ENCODE assay signal across 2 cellular contexts in genomic region chr9:95092321-95093072, GRCh38.
TF ChIP-seq lines count a peak whose summit lies in the region.

No MANE protein-coding gene starts in this region.

TF ChIP-seq in Ishikawa, 13 proteins besides CTCF, POLR2A, EP300 and RAD21 (continued from another document):
- TF ChIP-seq REST (IDR thresholded peaks at IDR 0.05; ENCODE audit: low read depth), result no peak

TF ChIP-seq in GM12878, 131 proteins besides CTCF, POLR2A, EP300 and RAD21 (continued from another document):
- TF ChIP-seq ZBTB40 (IDR thresholded peaks at IDR 0.05; ENCODE audit: borderline replicate concordance) (no peak), WRNIP1 (IDR thresholded peaks at IDR 0.05; ENCODE audit: borderline replicate concordance, low read depth, low read length) (no peak)
- TF ChIP-seq, protein P1, sequence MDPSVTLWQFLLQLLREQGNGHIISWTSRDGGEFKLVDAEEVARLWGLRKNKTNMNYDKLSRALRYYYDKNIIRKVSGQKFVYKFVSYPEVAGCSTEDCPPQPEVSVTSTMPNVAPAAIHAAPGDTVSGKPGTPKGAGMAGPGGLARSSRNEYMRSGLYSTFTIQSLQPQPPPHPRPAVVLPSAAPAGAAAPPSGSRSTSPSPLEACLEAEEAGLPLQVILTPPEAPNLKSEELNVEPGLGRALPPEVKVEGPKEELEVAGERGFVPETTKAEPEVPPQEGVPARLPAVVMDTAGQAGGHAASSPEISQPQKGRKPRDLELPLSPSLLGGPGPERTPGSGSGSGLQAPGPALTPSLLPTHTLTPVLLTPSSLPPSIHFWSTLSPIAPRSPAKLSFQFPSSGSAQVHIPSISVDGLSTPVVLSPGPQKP (IDR thresholded peaks at IDR 0.05; ENCODE audit: low read depth, low read length), result no peak
TF ChIP-seq in GM12878: peak in this region for 0.
